In genomic region chr5:146499680-146500079, GRCh38 we compare ENCODE assay signal across 1 cellular context.
TF ChIP-seq lines count a peak whose summit lies in the region.

No MANE protein-coding gene starts in this region.

TF ChIP-seq in SK-N-SH treated with all-trans-retinoic acid at 6 μM for 48 hours, 23 proteins besides CTCF, POLR2A, EP300 and RAD21 (continued from another document):
- TF ChIP-seq PATZ1 (CRISPR knock-in tag; IDR thresholded peaks at IDR 0.05; ENCODE audit: borderline replicate concordance) (no peak), CSRNP3 (CRISPR knock-in tag; IDR thresholded peaks at IDR 0.05) (no peak), GLIS3 (CRISPR knock-in tag; IDR thresholded peaks at IDR 0.05) (no peak), TOX (CRISPR knock-in tag; IDR thresholded peaks at IDR 0.05; ENCODE audit: borderline replicate concordance) (no peak), ISL1 (CRISPR knock-in tag; IDR thresholded peaks at IDR 0.05) (no peak)
